Comparison of ENCODE assay signal across 15 cellular contexts in genomic region chr2:9974344-9974743, GRCh38. TPM values are rescaled to one million over a fixed set of nuclear protein-coding genes. Genes with fewer than 3 reads are reported as not detected.
DNase-seq lines count a peak whose midpoint lies in the region; ATAC-seq and TF ChIP-seq lines count a peak whose summit lies in the region.
"Had no signal": no experiment of that assay in that cellular context is flagged by ENCODE, and none has a peak within 500 bp of the region (broad histone marks: within the 10 kb centered on the region; RNA-seq: fewer than 3 reads in every experiment).

No MANE protein-coding gene starts in this region.

- H2AFZ ChIP-seq in PC-3 (ENCODE audit: low read length) = no peak overlapping the region

- H3K4me1 Mint-ChIP-seq in stimulated activated effector memory CD8-positive, alpha-beta T cell treated with anti-CD3 and anti-CD28 coated beads, Interleukin-12 subunit alpha, Interleukin-12 subunit beta, amount 100 ng/mL, for 72 hours = peaks cover 27% of the 10 kb centered on the region

- no peaks in the 10 kb centered on the region for H3K9me3 Mint-ChIP-seq in stimulated activated effector memory CD8-positive, alpha-beta T cell treated with anti-CD3 and anti-CD28 coated beads, Interleukin-12 subunit alpha, Interleukin-12 subunit beta, amount 100 ng/mL, for 72 hours
- H3K9me3 Mint-ChIP-seq: CD4-positive, alpha-beta T cell had no signal

- no peak overlapping the region for H3K9ac ChIP-seq in PC-3 (ENCODE audit: low read length)

- BruUV-seq in PC-3 (replicated peaks; lab: Mats Ljungman, UMichigan) = no TSS peak

- H3K4me1 ChIP-seq in PC-3 (ENCODE audit: insufficient read depth, low read length) = peaks cover 62% of the 10 kb centered on the region
- peaks cover 19 to 68% (median 38%) of the 10 kb centered on the region in 3 donors for H3K4me1 ChIP-seq in esophagus squamous epithelium
- peaks cover 0 to 51% of the 10 kb centered on the region in 2 donors for H3K4me1 ChIP-seq in right atrium auricular region
- H3K4me1 ChIP-seq in suprapubic skin = peaks cover 52% of the 10 kb centered on the region
- peaks cover 19 to 35% (median 23%) of the 10 kb centered on the region in 4 donors for H3K4me1 ChIP-seq in upper lobe of left lung

- H3K27ac ChIP-seq in PC-3 (ENCODE audit: low read length) (peak overlapping the region; percentile 88), esophagus squamous epithelium (peak overlapping the region in 3 of 4 donors; percentile 22 to 77 (median 70)), right atrium auricular region (peak overlapping the region; percentile 41 to 43), suprapubic skin (peak overlapping the region; percentile 87), upper lobe of left lung (no peak overlapping the region)

- H3K36me3 Mint-ChIP-seq in stimulated activated effector memory CD8-positive, alpha-beta T cell treated with anti-CD3 and anti-CD28 coated beads, Interleukin-12 subunit alpha, Interleukin-12 subunit beta, amount 100 ng/mL, for 72 hours = no peaks in the 10 kb centered on the region

- H3K27me3 ChIP-seq in PC-3 (ENCODE audit: low read length) (no peaks in the 10 kb centered on the region), esophagus squamous epithelium (no peaks in the 10 kb centered on the region), right atrium auricular region (no peaks in the 10 kb centered on the region), suprapubic skin (no peaks in the 10 kb centered on the region), upper lobe of left lung (no peaks in the 10 kb centered on the region)

- H3K4me2 ChIP-seq in PC-3 (ENCODE audit: low read length) = peak overlapping the region; percentile 54

- no peak for TF ChIP-seq EP300 in suprapubic skin (IDR thresholded peaks at IDR 0.05)
- TF ChIP-seq EP300 in upper lobe of left lung (IDR thresholded peaks at IDR 0.05) = no peak

- H3K79me2 ChIP-seq in PC-3 (ENCODE audit: low read length) = no peaks in the 10 kb centered on the region

- intact Hi-C loops in PC-3 (cut with micrococcal nuclease) (loop anchor here (2.0 kb wide), 2 partner anchors 20 to 132 kb away; partner anchors contain the start of gene TAF1B), esophagus squamous epithelium (cut with DNase I) (no loop called here)

- no peak overlapping the region for H3K4me3 Mint-ChIP-seq in stimulated activated effector memory CD8-positive, alpha-beta T cell treated with anti-CD3 and anti-CD28 coated beads, Interleukin-12 subunit alpha, Interleukin-12 subunit beta, amount 100 ng/mL, for 72 hours
- H3K4me3 Mint-ChIP-seq: CD4-positive, alpha-beta T cell had no signal

- DNase-seq in PC-3 = no peak
- DNase-seq in esophagus squamous epithelium (lab: John Stamatoyannopoulos, UW) = no peak
- no peak for DNase-seq in right atrium auricular region (ENCODE audit: low spot score)
- no peak for DNase-seq in suprapubic skin (ENCODE audit: low spot score in 2 of 2)
- no peak for DNase-seq in stimulated activated effector memory CD8-positive, alpha-beta T cell treated with anti-CD3 and anti-CD28 coated beads, Interleukin-12 subunit alpha, Interleukin-12 subunit beta, amount 100 ng/mL, for 72 hours (ENCODE audit: low spot score in 2 of 2)
- DNase-seq in NOMO-1 treated with DMSO at 0.1 percent for 48 hours (lab: John Stamatoyannopoulos, UW; ENCODE audit: unreplicated experiment) = no peak
- DNase-seq in upper lobe of left lung = no peak
- DNase-seq: ACHN; CD4-positive, alpha-beta T cell; H7; MM.1S; NCI-H1105 treated with DMSO at 0.1 percent for 48 hours; NCI-H187 had no signal

- POLR2A ChIA-PET in PC-3 (lab: Charles Lee; ENCODE audit: unreplicated experiment) = no interaction called here

- H3K4me3 ChIP-seq in PC-3 (ENCODE audit: low read length) (no peak overlapping the region), esophagus squamous epithelium (no peak overlapping the region), right atrium auricular region (no peak overlapping the region), suprapubic skin (no peak overlapping the region), upper lobe of left lung (no peak overlapping the region)

- CTCF ChIA-PET in PC-3 (lab: Charles Lee) = no interaction called here

- no peaks in the 10 kb centered on the region for H3K9me3 ChIP-seq in PC-3 (ENCODE audit: low read length)
- H3K9me3 ChIP-seq in esophagus squamous epithelium = no peaks in the 10 kb centered on the region
- no peaks in the 10 kb centered on the region for H3K9me3 ChIP-seq in right atrium auricular region
- no peaks in the 10 kb centered on the region for H3K9me3 ChIP-seq in suprapubic skin
- H3K9me3 ChIP-seq in upper lobe of left lung = no peaks in the 10 kb centered on the region

- no peaks in the 10 kb centered on the region for H3F3A ChIP-seq in PC-3 (ENCODE audit: low read length, unreplicated experiment)

- H3K27ac Mint-ChIP-seq in stimulated activated effector memory CD8-positive, alpha-beta T cell treated with anti-CD3 and anti-CD28 coated beads, Interleukin-12 subunit alpha, Interleukin-12 subunit beta, amount 100 ng/mL, for 72 hours = no peak overlapping the region
- H3K27ac Mint-ChIP-seq: CD4-positive, alpha-beta T cell had no signal

- H3K36me3 ChIP-seq in PC-3 (ENCODE audit: low read depth, low read length) (no peaks in the 10 kb centered on the region), esophagus squamous epithelium (peaks cover 0 to 65% (median 0%) of the 10 kb centered on the region in 3 donors), right atrium auricular region (no peaks in the 10 kb centered on the region), suprapubic skin (peaks cover 4% of the 10 kb centered on the region), upper lobe of left lung (no peaks in the 10 kb centered on the region)

- TF ChIP-seq CTCF in PC-3 (conservative IDR thresholded peaks at IDR 0.05; ENCODE audit: low read depth, low read length) = no peak
- TF ChIP-seq CTCF in esophagus squamous epithelium (IDR thresholded peaks at IDR 0.05) = no peak
- no peak for TF ChIP-seq CTCF in right atrium auricular region (IDR thresholded peaks at IDR 0.05)
- TF ChIP-seq CTCF in suprapubic skin (IDR thresholded peaks at IDR 0.05) = no peak
- no peak for TF ChIP-seq CTCF in upper lobe of left lung (IDR thresholded peaks at IDR 0.05)

- TF ChIP-seq POLR2A in esophagus squamous epithelium (IDR thresholded peaks at IDR 0.05) = no peak
- no peak for TF ChIP-seq POLR2A in suprapubic skin (IDR thresholded peaks at IDR 0.05)
- no peak for TF ChIP-seq POLR2A in upper lobe of left lung (IDR thresholded peaks at IDR 0.05)

- H3K9me2 ChIP-seq in PC-3 (replicated peaks; ENCODE audit: low read length) = no peaks in the 10 kb centered on the region

- WGBS in esophagus squamous epithelium, 2 donors = 70 to 86% methylated on average over 4 of the region's 4 CpGs
- 76% methylated on average over 4 of the region's 4 CpGs for WGBS in suprapubic skin
- WGBS in upper lobe of left lung, 2 donors = 79 to 91% methylated on average over 4 of the region's 4 CpGs

- no peaks in the 10 kb centered on the region for H4K20me1 ChIP-seq in PC-3 (ENCODE audit: low read length)

- ATAC-seq in PC-3 (no peak), upper lobe of left lung (ENCODE audit: low FRiP score in 2 of 2) (no peak), GM18861 (IDR thresholded peaks at IDR 0.05; ENCODE audit: unreplicated experiment) (no peak)
- ATAC-seq in stimulated activated effector memory CD8-positive, alpha-beta T cell treated with anti-CD3 and anti-CD28 coated beads, Interleukin-12 subunit alpha, Interleukin-12 subunit beta, amount 100 ng/mL, for 72 hours = no peak
- ATAC-seq: HepG2 had no signal

RNA-seq across cellular contexts. Expression of gene GRHL1, which starts 22.9 kb away (rescaled TPM):
- total RNA-seq in PC-3 (2014; rRNA removed) = 9.3 and 10.3 TPM in 2 replicates
- total RNA-seq in esophagus squamous epithelium = 100 to 1,000 TPM in 3 of 4 donors, 10 to 100 TPM in 1; 76.3 to 192 (median 115) TPM
- 1 to 10 TPM; 1.3 to 3.2 TPM for total RNA-seq in right atrium auricular region
- total RNA-seq in suprapubic skin = 100 to 1,000 TPM; 112 to 233 (median 121) TPM
- 10 to 100 TPM in 3 of 6 donors, 1 to 10 TPM in 3; 4.3 to 18.0 (median 10.1) TPM for total RNA-seq in upper lobe of left lung

Comparison
In these comparisons a context has a peak if more than half of its experiments do, and no peak if none do; other contexts are left out.
1. H3K27ac ChIP-seq: peak in PC-3 (single experiment), esophagus squamous epithelium (3 of 4), right atrium auricular region (2 of 2) and suprapubic skin (single experiment); none in upper lobe of left lung (0 of 4).